Comparison of ENCODE assay signal across 14 cellular contexts in the genomic region with DNA sequence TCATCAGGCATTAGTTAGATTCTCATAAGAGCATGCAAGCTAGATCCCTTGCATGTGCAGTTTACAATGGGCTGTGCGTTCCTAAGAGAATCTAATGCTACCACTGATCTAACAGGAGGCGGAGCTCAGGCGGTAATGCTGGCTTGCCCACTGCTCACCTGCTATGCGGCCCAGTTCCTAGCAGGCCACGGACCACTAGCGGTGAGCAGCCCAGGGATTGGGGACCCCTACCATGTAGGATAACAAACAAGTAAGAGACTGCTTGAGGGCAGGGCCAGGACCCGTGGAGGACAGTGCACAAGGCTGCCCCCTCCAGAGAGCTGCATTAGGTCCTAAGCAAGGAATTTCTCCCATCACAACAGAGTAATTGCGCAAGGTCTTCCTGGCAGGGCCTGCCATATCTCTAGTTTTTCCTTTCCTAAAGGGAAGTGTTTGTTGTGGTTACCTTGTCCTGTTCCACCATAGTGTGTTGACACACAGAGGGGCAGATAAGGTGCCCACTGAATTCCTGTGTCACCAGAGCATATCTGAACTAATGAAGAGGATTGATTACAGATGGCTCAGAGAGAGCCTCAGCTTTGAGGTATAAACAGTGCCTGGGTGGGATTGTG. TPM values are rescaled to one million over a fixed set of nuclear protein-coding genes. Genes with fewer than 3 reads are reported as not detected.
"Had no signal": no experiment of that assay in that cellular context is flagged by ENCODE, and none has a peak within 500 bp of the region (broad histone marks: within the 10 kb centered on the region; RNA-seq: fewer than 3 reads in every experiment).

No MANE protein-coding gene starts in this region.

- DNase-seq: activated CD4-positive, alpha-beta memory T cell treated with anti-CD3 and anti-CD28 coated beads for 36 hours; activated CD4-positive, CD25-positive, alpha-beta regulatory T cell treated with anti-CD3 and anti-CD28 coated beads, Interleukin-2, amount 50 U/mL, for 72 hours; activated CD8-positive, alpha-beta memory T cell treated with anti-CD3 and anti-CD28 coated beads, Interleukin-2, amount 10 ng/mL, durations not matched to agents 7 days and 5 days; activated naive CD4-positive, alpha-beta T cell treated with anti-CD3 and anti-CD28 coated beads, Interleukin-2, amount 50 U/mL, for 16 hours; activated T-cell treated with anti-CD3 and anti-CD28 coated beads, Interleukin-2, amount 50 U/mL, for 24 hours; caudate nucleus; hypothalamus; SW 1271 had no signal

- H3K27ac ChIP-seq: prostate gland, thoracic aorta had no signal

- H3K36me3 ChIP-seq: prostate gland, thoracic aorta had no signal

- H3K4me1 Mint-ChIP-seq: activated CD8-positive, alpha-beta memory T cell treated with anti-CD3 and anti-CD28 coated beads, Interleukin-2, amount 10 ng/mL, durations not matched to agents 7 days and 5 days; neural crest cell had no signal

- H3K4me1 ChIP-seq: prostate gland had no signal

- ATAC-seq: activated CD8-positive, alpha-beta memory T cell treated with anti-CD3 and anti-CD28 coated beads, Interleukin-2, amount 10 ng/mL, durations not matched to agents 7 days and 5 days; esophagus mucosa; sciatic nerve had no signal

- H3K4me3 Mint-ChIP-seq: activated CD4-positive, alpha-beta memory T cell treated with anti-CD3 and anti-CD28 coated beads for 36 hours; activated CD8-positive, alpha-beta memory T cell treated with anti-CD3 and anti-CD28 coated beads, Interleukin-2, amount 10 ng/mL, durations not matched to agents 7 days and 5 days; activated T-cell treated with anti-CD3 and anti-CD28 coated beads, Interleukin-2, amount 50 U/mL, for 24 hours; neural crest cell had no signal

- H3K27me3 Mint-ChIP-seq: activated CD4-positive, alpha-beta memory T cell treated with anti-CD3 and anti-CD28 coated beads for 36 hours; activated CD8-positive, alpha-beta memory T cell treated with anti-CD3 and anti-CD28 coated beads, Interleukin-2, amount 10 ng/mL, durations not matched to agents 7 days and 5 days; activated T-cell treated with anti-CD3 and anti-CD28 coated beads, Interleukin-2, amount 50 U/mL, for 24 hours had no signal

- H3K36me3 Mint-ChIP-seq: activated CD4-positive, alpha-beta memory T cell treated with anti-CD3 and anti-CD28 coated beads for 36 hours; activated CD8-positive, alpha-beta memory T cell treated with anti-CD3 and anti-CD28 coated beads, Interleukin-2, amount 10 ng/mL, durations not matched to agents 7 days and 5 days had no signal

- H3K4me3 ChIP-seq: prostate gland, thoracic aorta had no signal

- H3K9me3 ChIP-seq: prostate gland had no signal

- H3K27ac Mint-ChIP-seq: activated CD4-positive, alpha-beta memory T cell treated with anti-CD3 and anti-CD28 coated beads for 36 hours; activated CD8-positive, alpha-beta memory T cell treated with anti-CD3 and anti-CD28 coated beads, Interleukin-2, amount 10 ng/mL, durations not matched to agents 7 days and 5 days; activated T-cell treated with anti-CD3 and anti-CD28 coated beads, Interleukin-2, amount 50 U/mL, for 24 hours had no signal

RNA-seq across cellular contexts. Expression of gene PACRG, which starts 58.0 kb away (rescaled TPM):
- total RNA-seq: activated CD4-positive, alpha-beta memory T cell treated with anti-CD3 and anti-CD28 coated beads for 36 hours; activated CD8-positive, alpha-beta memory T cell treated with anti-CD3 and anti-CD28 coated beads, Interleukin-2, amount 10 ng/mL, durations not matched to agents 7 days and 5 days; T-helper 2 cell treated with Interferon-gamma antibody and Interleukin-4, amounts not matched to agents 100 ng/mL and 5 ng/mL, for 36 hours had no signal

RNA-seq across cellular contexts. Expression of gene PRKN, which starts 58.2 kb away (rescaled TPM):
- total RNA-seq: activated CD8-positive, alpha-beta memory T cell treated with anti-CD3 and anti-CD28 coated beads, Interleukin-2, amount 10 ng/mL, durations not matched to agents 7 days and 5 days had no signal
